12 cellular contexts compared by ENCODE assay signal in genomic region chr1:180500689-180501088, GRCh38. TPM values are rescaled to one million over a fixed set of nuclear protein-coding genes. Genes with fewer than 3 reads are reported as not detected.
DNase-seq lines count a peak whose midpoint lies in the region; ATAC-seq and TF ChIP-seq lines count a peak whose summit lies in the region.
"Had no signal": no experiment of that assay in that cellular context is flagged by ENCODE, and none has a peak within 500 bp of the region (broad histone marks: within the 10 kb centered on the region; RNA-seq: fewer than 3 reads in every experiment).

No MANE protein-coding gene starts in this region.

- H3K4me1 Mint-ChIP-seq in activated CD4-positive, alpha-beta memory T cell treated with anti-CD3 and anti-CD28 coated beads, Interleukin-2, amount 10 ng/mL, durations not matched to agents 7 days and 5 days = peaks cover 34% of the 10 kb centered on the region

- ATAC-seq in HCT116 (no peak), GM18858 (IDR thresholded peaks at IDR 0.05; ENCODE audit: unreplicated experiment) (no peak), HG03378 (IDR thresholded peaks at IDR 0.05; ENCODE audit: unreplicated experiment) (no peak), GM19395 (IDR thresholded peaks at IDR 0.05; ENCODE audit: unreplicated experiment) (no peak)

- DNase-seq in HCT116 (ENCODE audit: low read depth, low spot score) (no peak), NCI-H1417 treated with DMSO at 0.1 percent for 48 hours (lab: John Stamatoyannopoulos, UW) (no peak)
- no peak for DNase-seq in activated CD4-positive, alpha-beta memory T cell treated with anti-CD3 and anti-CD28 coated beads, Interleukin-2, amount 10 ng/mL, durations not matched to agents 7 days and 5 days
- DNase-seq: COR-L47; effector CD8-positive, alpha-beta T cell; H7; NCI-H2029 treated with DMSO at 0.1 percent for 48 hours had no signal

- no peak overlapping the region for H3K27ac ChIP-seq in ACC112 (ENCODE audit: low read depth, low read length)
- no peak overlapping the region for H3K27ac ChIP-seq in HCT116 (ENCODE audit: low read depth, low read length)

- no peaks in the 10 kb centered on the region for H4K20me1 ChIP-seq in HCT116 (ENCODE audit: insufficient read depth)

- TF ChIP-seq RAD21 in HCT116 (IDR thresholded peaks at IDR 0.05; ENCODE audit: low read depth) = no peak

- H3K4me2 ChIP-seq in HCT116 (ENCODE audit: low read length) = peak overlapping the region; percentile 84

- CTCF ChIA-PET in HCT116 (lab: Charles Lee) = no interaction called here
- CTCF ChIA-PET in activated CD4-positive, alpha-beta memory T cell treated with anti-CD3 and anti-CD28 coated beads, Interleukin-2, amount 10 ng/mL, durations not matched to agents 7 days and 5 days (lab: Charles Lee) = interaction anchor here (0.7 to 2.6 kb wide), 5 partner anchors 8 to 686 kb away, joined by 3 to 14 read pairs (median 4); no protein-coding TSS in a partner anchor

- H3K4me3 ChIP-seq in ACC112 (ENCODE audit: low read depth, low read length) (peak overlapping the region; percentile 87), HCT116 (replicated peaks in 1 of 2; ENCODE audit: low read depth in 1 of 2, low read length in 2 of 2) (peak overlapping the region in 1 of 2 experiments; percentile 92; a peak in 1 of 4 replicates), iPS-15b (ENCODE audit: low read depth, low read length) (peak overlapping the region; percentile 91)

- H2AFZ ChIP-seq in ACC112 (ENCODE audit: low read length, unreplicated experiment) = no peak overlapping the region
- no peak overlapping the region for H2AFZ ChIP-seq in HCT116 (ENCODE audit: low read depth, low read length, poor library complexity, severe bottlenecking)

- no peaks in the 10 kb centered on the region for H3K9me2 ChIP-seq in HCT116 (ENCODE audit: insufficient read depth)

- H3K27me3 Mint-ChIP-seq in activated CD4-positive, alpha-beta memory T cell treated with anti-CD3 and anti-CD28 coated beads, Interleukin-2, amount 10 ng/mL, durations not matched to agents 7 days and 5 days = no peaks in the 10 kb centered on the region

- no peaks in the 10 kb centered on the region for H3K27me3 ChIP-seq in ACC112 (ENCODE audit: insufficient read depth, low read length)
- no peaks in the 10 kb centered on the region for H3K27me3 ChIP-seq in HCT116 (ENCODE audit: insufficient read depth, low read length)
- peaks cover 5% of the 10 kb centered on the region for H3K27me3 ChIP-seq in iPS-15b (ENCODE audit: control insufficient read depth, insufficient read depth, low read length)

- intact Hi-C loops in HCT116 (cut with micrococcal nuclease) = loop anchor here (5.0 kb wide), 1 partner anchor 522 kb away; the partner anchor contains the start of gene STX6

- H3K27ac Mint-ChIP-seq in activated CD4-positive, alpha-beta memory T cell treated with anti-CD3 and anti-CD28 coated beads, Interleukin-2, amount 10 ng/mL, durations not matched to agents 7 days and 5 days = no peak overlapping the region

- no peak for TF ChIP-seq POLR2A in HCT116 (IDR thresholded peaks at IDR 0.05; ENCODE audit: borderline replicate concordance, extremely low read depth, insufficient read depth, insufficient read length)

- peak overlapping the region; percentile 94 for H3K4me3 Mint-ChIP-seq in activated CD4-positive, alpha-beta memory T cell treated with anti-CD3 and anti-CD28 coated beads, Interleukin-2, amount 10 ng/mL, durations not matched to agents 7 days and 5 days

- H3K9me3 ChIP-seq in HCT116 (ENCODE audit: control insufficient read depth in 1 of 2, insufficient read depth in 1 of 2, low read depth in 1 of 2, low read length in 2 of 2) (no peaks in the 10 kb centered on the region), iPS-15b (ENCODE audit: control insufficient read depth, insufficient read depth, low read length) (no peaks in the 10 kb centered on the region)

- POLR2A ChIA-PET in HCT116 (lab: Charles Lee) = no interaction called here
- POLR2A ChIA-PET in activated CD4-positive, alpha-beta memory T cell treated with anti-CD3 and anti-CD28 coated beads, Interleukin-2, amount 10 ng/mL, durations not matched to agents 7 days and 5 days (lab: Charles Lee) = interaction anchor here (1.3 to 1.9 kb wide), 2 partner anchors 22 to 896 kb away, joined by 3 to 5 read pairs; no protein-coding TSS in a partner anchor

- BruUV-seq in HCT116 (replicated peaks; lab: Mats Ljungman, UMichigan) = TSS peak; percentile 57

- H3K79me2 ChIP-seq in ACC112 (ENCODE audit: control insufficient read depth, insufficient read depth, low read length, unreplicated experiment) = peaks cover 42% of the 10 kb centered on the region
- peaks cover 65% of the 10 kb centered on the region for H3K79me2 ChIP-seq in HCT116 (ENCODE audit: insufficient read depth, low read length)

- no peaks in the 10 kb centered on the region for H3K9me3 Mint-ChIP-seq in activated CD4-positive, alpha-beta memory T cell treated with anti-CD3 and anti-CD28 coated beads, Interleukin-2, amount 10 ng/mL, durations not matched to agents 7 days and 5 days

- TF ChIP-seq CTCF in HCT116 (IDR thresholded peaks at IDR 0.05 in 2 of 3, conservative IDR thresholded peaks at IDR 0.05 in 1 of 3; ENCODE audit: borderline replicate concordance in 1 of 3, insufficient read depth in 1 of 3, low read depth in 2 of 3, low read length in 2 of 3) = no peak

- H3K36me3 ChIP-seq in ACC112 (ENCODE audit: insufficient read depth, low read length) (peaks cover 5% of the 10 kb centered on the region; the same call in 1 of the 2 replicates), HCT116 (ENCODE audit: control insufficient read depth in 1 of 2, insufficient read depth in 2 of 2, low read length in 2 of 2) (no peaks in the 10 kb centered on the region; a peak in 1 of 4 replicates), iPS-15b (ENCODE audit: control insufficient read depth, insufficient read depth, low read length) (no peaks in the 10 kb centered on the region)

- H3K9ac ChIP-seq in HCT116 (ENCODE audit: low read length) (no peak overlapping the region), iPS-15b (ENCODE audit: low read depth, low read length) (no peak overlapping the region)

- peaks cover 15% of the 10 kb centered on the region for H3K36me3 Mint-ChIP-seq in activated CD4-positive, alpha-beta memory T cell treated with anti-CD3 and anti-CD28 coated beads, Interleukin-2, amount 10 ng/mL, durations not matched to agents 7 days and 5 days (ENCODE audit: low read depth)

- H3K4me1 ChIP-seq in ACC112 (ENCODE audit: control insufficient read depth, insufficient read depth, low read length, unreplicated experiment) = peaks cover 26% of the 10 kb centered on the region
- peaks cover 4 to 21% of the 10 kb centered on the region in 2 experiments; a peak in 3 of 4 replicates for H3K4me1 ChIP-seq in HCT116 (ENCODE audit: control insufficient read depth in 1 of 2, insufficient read depth in 2 of 2, low read length in 2 of 2)
- peaks cover 3% of the 10 kb centered on the region for H3K4me1 ChIP-seq in iPS-15b (ENCODE audit: control insufficient read depth, insufficient read depth, low read length)

- RAD21 ChIA-PET in HCT116 (lab: Charles Lee; ENCODE audit: low non-redundant PET in 1 of 2, low total read pairs in 2 of 2, uncharacterized antibody in 2 of 2, unreplicated experiment in 2 of 2) = interaction anchor here in 1 of 2 experiments (0.7 kb wide), 1 partner anchor 171 kb away, joined by 3 read pairs; no protein-coding TSS in a partner anchor

TF ChIP-seq in HCT116, 20 proteins besides CTCF, POLR2A, EP300 and RAD21 (continues in another document):
- no peak for TF ChIP-seq CEBPB (IDR thresholded peaks at IDR 0.05; ENCODE audit: low read depth)
- no peak for TF ChIP-seq EGR1 (IDR thresholded peaks at IDR 0.05; ENCODE audit: low read depth)
- TF ChIP-seq YY1 (IDR thresholded peaks at IDR 0.05; ENCODE audit: extremely low read depth, insufficient replicate concordance, low read depth, low read length) = no peak
- no peak for TF ChIP-seq ZNF274 (IDR thresholded peaks at IDR 0.05; ENCODE audit: low read depth, low read length)
- no peak for TF ChIP-seq ATF3 (IDR thresholded peaks at IDR 0.05)
- TF ChIP-seq REST (IDR thresholded peaks at IDR 0.05; ENCODE audit: low read depth) = no peak
- no peak for TF ChIP-seq SRF (IDR thresholded peaks at IDR 0.05; ENCODE audit: low read depth)

RNA-seq across cellular contexts. Expression of gene ACBD6, which starts 1.7 kb away (rescaled TPM):
- total RNA-seq in HCT116 (2021; ENCODE audit: unreplicated experiment) = 43.2 TPM
- 49.7 and 54.4 TPM in 2 replicates for polyA plus RNA-seq in HCT116 (2012)
- 10 to 100 TPM; 27.5 to 33.2 TPM for total RNA-seq in activated CD4-positive, alpha-beta memory T cell treated with anti-CD3 and anti-CD28 coated beads, Interleukin-2, amount 10 ng/mL, durations not matched to agents 7 days and 5 days

RNA-seq across cellular contexts. Expression of gene OVAAL, which starts 58.1 kb away (rescaled TPM):
- total RNA-seq in HCT116 (2021; ENCODE audit: unreplicated experiment) = not detected
- not detected in 2 replicates for polyA plus RNA-seq in HCT116 (2012)
- total RNA-seq in activated CD4-positive, alpha-beta memory T cell treated with anti-CD3 and anti-CD28 coated beads, Interleukin-2, amount 10 ng/mL, durations not matched to agents 7 days and 5 days = not detected
- total RNA-seq: H7 had no signal
